ENCODE assay signal across 9 cellular contexts in genomic region chr20:59010995-59011873, GRCh38. TPM values are rescaled to one million over a fixed set of nuclear protein-coding genes. Genes with fewer than 3 reads are reported as not detected.
DNase-seq lines count a peak whose midpoint lies in the region; ATAC-seq and TF ChIP-seq lines count a peak whose summit lies in the region.
"Had no signal": no experiment of that assay in that cellular context is flagged by ENCODE, and none has a peak within 500 bp of the region (broad histone marks: within the 10 kb centered on the region; RNA-seq: fewer than 3 reads in every experiment).

No MANE protein-coding gene starts in this region.

- no peaks in the 10 kb centered on the region for H3K9me3 Mint-ChIP-seq in central memory CD8-positive, alpha-beta T cell

- DNase-seq in AG09309 (ENCODE audit: low read depth): peak; percentile 68
- DNase-seq in M059J (ENCODE audit: low read depth): peak; percentile 99
- DNase-seq in central memory CD8-positive, alpha-beta T cell (ENCODE audit: low spot score in 2 of 2): no peak
- DNase-seq in lower lobe of right lung: no peak
- DNase-seq in activated gamma-delta T cell (lab: John Stamatoyannopoulos, UW): no peak
- DNase-seq: activated CD4-positive, CD25-positive, alpha-beta regulatory T cell treated with anti-CD3 and anti-CD28 coated beads, Interleukin-2, amount 50 U/mL, for 72 hours had no signal

- intact Hi-C loops in lower lobe of right lung (cut with DNase I): no loop called here

- peak overlapping the region; percentile 59 for H3K27ac ChIP-seq in lower lobe of right lung

- no peaks in the 10 kb centered on the region for H3K27me3 Mint-ChIP-seq in central memory CD8-positive, alpha-beta T cell

- peaks cover 37% of the 10 kb centered on the region for H3K4me1 ChIP-seq in lower lobe of right lung

- ATAC-seq in central memory CD8-positive, alpha-beta T cell (replicated peaks; ENCODE audit: extremely low read depth, poor library complexity, severe bottlenecking): no peak
- peak in 1 of 2 donors; percentile 6 for ATAC-seq in lower lobe of right lung
- ATAC-seq in HG03175 (IDR thresholded peaks at IDR 0.05; ENCODE audit: unreplicated experiment): no peak
- no peak for ATAC-seq in HG03565 (IDR thresholded peaks at IDR 0.05; ENCODE audit: unreplicated experiment)
- ATAC-seq in HG02884 (IDR thresholded peaks at IDR 0.05; ENCODE audit: unreplicated experiment): no peak

- H3K4me3 Mint-ChIP-seq in central memory CD8-positive, alpha-beta T cell: no peak overlapping the region

- no peaks in the 10 kb centered on the region for H3K27me3 ChIP-seq in lower lobe of right lung (ENCODE audit: low read depth)

- peak overlapping the region; percentile 38 for H3K27ac Mint-ChIP-seq in central memory CD8-positive, alpha-beta T cell (ENCODE audit: low read depth)

- H3K4me3 ChIP-seq in AG09309 (ENCODE audit: control insufficient read depth, low read depth, low read length) (no peak overlapping the region), lower lobe of right lung (peak overlapping the region; percentile 23)

- peaks cover 32% of the 10 kb centered on the region for H3K4me1 Mint-ChIP-seq in central memory CD8-positive, alpha-beta T cell

- TF ChIP-seq CTCF in AG09309 (IDR thresholded peaks at IDR 0.05; ENCODE audit: control insufficient read depth, insufficient read depth, low read depth, low read length, missing control alignments): no peak
- TF ChIP-seq CTCF in lower lobe of right lung (IDR thresholded peaks at IDR 0.05): no peak

- H3K36me3 Mint-ChIP-seq in central memory CD8-positive, alpha-beta T cell (ENCODE audit: insufficient read depth): peaks cover 2% of the 10 kb centered on the region

- no peaks in the 10 kb centered on the region for H3K36me3 ChIP-seq in lower lobe of right lung

- no peaks in the 10 kb centered on the region for H3K9me3 ChIP-seq in lower lobe of right lung

RNA-seq across cellular contexts. Expression of gene CTSZ, which starts 4.2 kb away (rescaled TPM):
- 12.4 and 14.9 TPM in 2 replicates for total RNA-seq in M059J (2014; rRNA removed; shearing (Covaris generic))
- total RNA-seq in lower lobe of right lung: 533 TPM

RNA-seq across cellular contexts. Expression of gene TUBB1, which starts 8.0 kb away (rescaled TPM):
- total RNA-seq in M059J (2014; rRNA removed; shearing (Covaris generic)): 0.17 TPM in 1 of 2 replicates, not detected in the other
- 6.5 TPM for total RNA-seq in lower lobe of right lung

RNA-seq across cellular contexts. Expression of gene ATP5F1E, which starts 20.9 kb away (rescaled TPM):
- total RNA-seq in M059J (2014; rRNA removed; shearing (Covaris generic)): 71.7 and 100 TPM in 2 replicates
- 73.8 TPM for total RNA-seq in lower lobe of right lung

RNA-seq across cellular contexts. Expression of gene NELFCD, which starts 30.2 kb away (rescaled TPM):
- 64.8 and 85.1 TPM in 2 replicates for total RNA-seq in M059J (2014; rRNA removed; shearing (Covaris generic))
- 54.1 TPM for total RNA-seq in lower lobe of right lung

RNA-seq across cellular contexts. Expression of gene PRELID3B, which starts 31.4 kb away (rescaled TPM):
- total RNA-seq in M059J (2014; rRNA removed; shearing (Covaris generic)): 112 and 114 TPM in 2 replicates
- 43.0 TPM for total RNA-seq in lower lobe of right lung

Comparison
In these comparisons a context has a peak if more than half of its experiments do, and no peak if none do; other contexts are left out.
1. DNase-seq: peak in AG09309 (single experiment) and M059J (single experiment); none in central memory CD8-positive, alpha-beta T cell (0 of 2), lower lobe of right lung (single experiment) and activated gamma-delta T cell (single experiment).
2. RNA of gene CTSZ, which starts 4.2 kb away (total RNA-seq): 533 TPM in lower lobe of right lung (single experiment); 12.4 to 14.9 TPM in M059J; every median in the first group is over 10 times any median in the second.